ENCODE assay signal across 1 cellular context in genomic region chr20:1083431-1084080, GRCh38.
A peak's percentile ranks its signal among the peaks of the same experiment; 100 is the strongest.
TF ChIP-seq lines count a peak whose summit lies in the region.

No MANE protein-coding gene starts in this region.

TF ChIP-seq in HEK293, 187 proteins besides CTCF, POLR2A, EP300 and RAD21:
- TF ChIP-seq ZNF561 (tag by site-specific recombination; IDR thresholded peaks at IDR 0.05; ENCODE audit: borderline replicate concordance) (no peak), OVOL3 (tag by site-specific recombination; IDR thresholded peaks at IDR 0.05) (no peak), ZNF677 (tag by site-specific recombination; IDR thresholded peaks at IDR 0.05) (no peak), ZNF548 (tag by site-specific recombination; IDR thresholded peaks at IDR 0.05) (no peak), ZNF670 (tag by site-specific recombination; IDR thresholded peaks at IDR 0.05; ENCODE audit: low read depth) (no peak), ZNF398 (tag by site-specific recombination; IDR thresholded peaks at IDR 0.05) (no peak), ZBTB49 (tag by site-specific recombination; IDR thresholded peaks at IDR 0.05; ENCODE audit: low read depth) (no peak), ZFP37 (tag by site-specific recombination; IDR thresholded peaks at IDR 0.05) (no peak), REPIN1 (tag by site-specific recombination; IDR thresholded peaks at IDR 0.05; ENCODE audit: low read depth) (no peak), SP3 (tag by site-specific recombination; IDR thresholded peaks at IDR 0.05) (no peak), ZNF621 (tag by site-specific recombination; IDR thresholded peaks at IDR 0.05) (no peak), ZNF549 (tag by site-specific recombination; IDR thresholded peaks at IDR 0.05) (peak; percentile 93), ZNF791 (tag by site-specific recombination; IDR thresholded peaks at IDR 0.05) (no peak), ZNF558 (tag by site-specific recombination; IDR thresholded peaks at IDR 0.05) (no peak), ZNF664 (tag by site-specific recombination; IDR thresholded peaks at IDR 0.05) (no peak), AEBP2 (tag by site-specific recombination; IDR thresholded peaks at IDR 0.05; ENCODE audit: borderline replicate concordance) (no peak), YY2 (tag by site-specific recombination; IDR thresholded peaks at IDR 0.05) (no peak), SETDB1 (IDR thresholded peaks at IDR 0.05; ENCODE audit: insufficient read length, low read length) (peak; percentile 75), KLF8 (tag by site-specific recombination; IDR thresholded peaks at IDR 0.05) (0 out of 2 replicates have a peak, but pooled peaks have one; percentile 29), TRIM28 (IDR thresholded peaks at IDR 0.05; ENCODE audit: borderline replicate concordance, low read length) (peak; percentile 31; the same call in 1 of the 2 replicates)
